17 cellular contexts compared by ENCODE assay signal in the genomic region with DNA sequence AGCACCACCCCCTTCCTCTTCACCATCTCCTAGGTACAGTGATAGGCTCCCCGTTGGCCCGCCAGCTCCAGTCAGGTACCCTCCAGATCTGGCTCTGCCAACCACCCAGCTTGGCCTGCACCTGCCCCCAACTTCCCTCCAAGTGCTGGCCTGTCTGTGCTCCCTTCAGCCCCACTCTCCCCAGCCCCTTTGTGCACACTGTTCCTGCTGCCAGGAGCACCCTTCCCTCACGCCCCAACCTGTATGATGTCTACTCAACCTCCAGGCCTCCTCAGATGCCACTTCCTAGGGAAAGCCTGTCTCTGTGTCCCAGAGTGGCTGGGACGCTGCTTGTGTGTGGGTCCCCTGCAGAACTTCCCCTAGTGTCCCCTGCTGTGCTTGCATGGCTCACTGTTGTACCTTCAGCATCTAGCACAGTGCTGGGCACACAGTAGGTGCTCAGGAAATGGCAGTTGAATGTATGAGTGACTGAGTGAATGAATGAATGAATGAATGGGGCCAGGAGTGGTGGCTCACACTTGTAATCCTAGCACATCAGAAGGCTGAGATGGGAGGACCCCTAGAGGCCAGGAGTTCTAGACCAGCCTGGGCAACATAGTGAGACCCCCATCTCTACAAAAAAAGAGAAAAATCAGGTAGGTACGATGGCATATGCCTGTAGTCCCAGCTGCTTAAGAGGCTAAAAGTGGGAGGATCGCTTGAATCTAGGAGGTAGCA. TPM values are rescaled to one million over a fixed set of nuclear protein-coding genes. Genes with fewer than 3 reads are reported as not detected.
DNase-seq lines count a peak whose midpoint lies in the region; ATAC-seq and TF ChIP-seq lines count a peak whose summit lies in the region.
"Had no signal": no experiment of that assay in that cellular context is flagged by ENCODE, and none has a peak within 500 bp of the region (broad histone marks: within the 10 kb centered on the region; RNA-seq: fewer than 3 reads in every experiment).

No MANE protein-coding gene starts in this region.

- no peak overlapping the region for H3K27ac Mint-ChIP-seq in activated CD8-positive, alpha-beta memory T cell treated with anti-CD3 and anti-CD28 coated beads, Interleukin-2, amount 10 ng/mL, durations not matched to agents 7 days and 5 days
- peak overlapping the region; percentile 26 for H3K27ac Mint-ChIP-seq in type B pancreatic cell
- H3K27ac Mint-ChIP-seq: activated T-cell treated with anti-CD3 and anti-CD28 coated beads, Interleukin-2, amount 50 U/mL, for 72 hours had no signal

- no peaks in the 10 kb centered on the region for H3K9me2 ChIP-seq in Karpas-422 (replicated peaks; ENCODE audit: insufficient read depth, low read length)

- DNase-seq in activated CD8-positive, alpha-beta memory T cell treated with anti-CD3 and anti-CD28 coated beads, Interleukin-2, amount 10 ng/mL, durations not matched to agents 7 days and 5 days = peak; percentile 39
- no peak for DNase-seq in activated CD8-positive, alpha-beta memory T cell treated with anti-CD3 and anti-CD28 coated beads, Interleukin-2, amount 50 U/mL, for 48 hours
- DNase-seq in effector memory CD4-positive, alpha-beta T cell = no peak
- DNase-seq in type B pancreatic cell (ENCODE audit: extremely low spot score, unreplicated experiment) (peak; percentile 57), brain microvascular endothelial cell (no peak), Karpas-422 (no peak), HAP-1 (ENCODE audit: low spot score in 2 of 2) (no peak)
- DNase-seq: DMS 273 treated with DMSO at 0.1 percent for 48 hours; effector CD8-positive, alpha-beta T cell; stimulated activated CD4-positive, alpha-beta T cell treated with anti-CD3 and anti-CD28 coated beads, Interleukin-2, amount 100 ng/mL, for 48 hours had no signal

- H3K9me3 Mint-ChIP-seq in activated CD8-positive, alpha-beta memory T cell treated with anti-CD3 and anti-CD28 coated beads, Interleukin-2, amount 10 ng/mL, durations not matched to agents 7 days and 5 days (ENCODE audit: low read depth) = no peaks in the 10 kb centered on the region
- no peaks in the 10 kb centered on the region for H3K9me3 Mint-ChIP-seq in type B pancreatic cell
- H3K9me3 Mint-ChIP-seq: activated T-cell treated with anti-CD3 and anti-CD28 coated beads, Interleukin-2, amount 50 U/mL, for 72 hours; neural crest cell had no signal

- CTCF ChIA-PET in activated CD8-positive, alpha-beta memory T cell treated with anti-CD3 and anti-CD28 coated beads, Interleukin-2, amount 10 ng/mL, durations not matched to agents 7 days and 5 days (lab: Charles Lee) = interaction anchor here (0.8 to 16.0 kb wide), 5 partner anchors 11 to 36 kb away, joined by 3 to 176 read pairs (median 45); no protein-coding TSS in a partner anchor

- no peak; the same call in 1 of the 2 replicates for TF ChIP-seq CTCF in OCI-LY3 (IDR thresholded peaks at IDR 0.05; ENCODE audit: low read depth, low read length)
- no peak for TF ChIP-seq CTCF in type B pancreatic cell (conservative IDR thresholded peaks at IDR 0.05)
- TF ChIP-seq CTCF in brain microvascular endothelial cell (IDR thresholded peaks at IDR 0.05; ENCODE audit: low read depth, low read length, missing control alignments) = no peak

- H3K4me1 Mint-ChIP-seq in activated CD8-positive, alpha-beta memory T cell treated with anti-CD3 and anti-CD28 coated beads, Interleukin-2, amount 10 ng/mL, durations not matched to agents 7 days and 5 days = peaks cover 51% of the 10 kb centered on the region
- H3K4me1 Mint-ChIP-seq in type B pancreatic cell (ENCODE audit: unreplicated experiment) = peaks cover 4% of the 10 kb centered on the region
- H3K4me1 Mint-ChIP-seq: neural crest cell had no signal

- no peak overlapping the region for H3K4me3 ChIP-seq in OCI-LY3 (ENCODE audit: low read length)
- H3K4me3 ChIP-seq in effector memory CD4-positive, alpha-beta T cell (ENCODE audit: insufficient read depth, low read depth, low read length, poor library complexity, severe bottlenecking) = no peak overlapping the region
- H3K4me3 ChIP-seq in brain microvascular endothelial cell (ENCODE audit: low read depth, low read length) = no peak overlapping the region
- no peak overlapping the region for H3K4me3 ChIP-seq in Karpas-422 (ENCODE audit: low read length)
- H3K4me3 ChIP-seq in HAP-1 = no peak overlapping the region
- H3K4me3 ChIP-seq: upper lobe of right lung had no signal

- H3K4me3 Mint-ChIP-seq in activated CD8-positive, alpha-beta memory T cell treated with anti-CD3 and anti-CD28 coated beads, Interleukin-2, amount 10 ng/mL, durations not matched to agents 7 days and 5 days = peak overlapping the region; percentile 88
- no peak overlapping the region for H3K4me3 Mint-ChIP-seq in type B pancreatic cell
- H3K4me3 Mint-ChIP-seq: neural crest cell had no signal

- H3K9ac ChIP-seq in OCI-LY3 (ENCODE audit: low read length) (no peak overlapping the region), Karpas-422 (ENCODE audit: low read length) (no peak overlapping the region)

- peaks cover 47% of the 10 kb centered on the region for H3K4me1 ChIP-seq in OCI-LY3 (ENCODE audit: low read length)
- H3K4me1 ChIP-seq in effector memory CD4-positive, alpha-beta T cell (ENCODE audit: control insufficient read depth, insufficient read depth, low read length, poor library complexity, severe bottlenecking) = peaks cover 56% of the 10 kb centered on the region
- H3K4me1 ChIP-seq in Karpas-422 (ENCODE audit: low read length) = peaks cover 51% of the 10 kb centered on the region
- no peaks in the 10 kb centered on the region for H3K4me1 ChIP-seq in HAP-1

- peaks cover 6% of the 10 kb centered on the region; the same call in 1 of the 2 replicates for H4K20me1 ChIP-seq in OCI-LY3 (ENCODE audit: insufficient read depth, low read length)
- no peaks in the 10 kb centered on the region for H4K20me1 ChIP-seq in Karpas-422 (ENCODE audit: insufficient read depth, low read depth, low read length)

- peaks cover 41% of the 10 kb centered on the region for H3K36me3 Mint-ChIP-seq in activated CD8-positive, alpha-beta memory T cell treated with anti-CD3 and anti-CD28 coated beads, Interleukin-2, amount 10 ng/mL, durations not matched to agents 7 days and 5 days
- H3K36me3 Mint-ChIP-seq in type B pancreatic cell = no peaks in the 10 kb centered on the region

- H3K79me2 ChIP-seq in OCI-LY3 (ENCODE audit: low read length) = no peaks in the 10 kb centered on the region
- no peaks in the 10 kb centered on the region for H3K79me2 ChIP-seq in Karpas-422 (ENCODE audit: low read length)

- H3K27me3 ChIP-seq in OCI-LY3 (ENCODE audit: low read depth, low read length) (peaks cover 67% of the 10 kb centered on the region), brain microvascular endothelial cell (replicated peaks) (peaks cover 3% of the 10 kb centered on the region), Karpas-422 (ENCODE audit: low read length) (peaks cover 3% of the 10 kb centered on the region; the same call in 1 of the 2 replicates), HAP-1 (ENCODE audit: low read depth) (peaks cover 35% of the 10 kb centered on the region)
- no peaks in the 10 kb centered on the region for H3K27me3 ChIP-seq in effector memory CD4-positive, alpha-beta T cell (replicated peaks; ENCODE audit: control insufficient read depth, insufficient read depth, low read length, poor library complexity, severe bottlenecking)
- H3K27me3 ChIP-seq: upper lobe of right lung had no signal

- peak overlapping the region; percentile 98 for H3K4me2 ChIP-seq in OCI-LY3 (ENCODE audit: low read length)
- H3K4me2 ChIP-seq in Karpas-422 (ENCODE audit: low read depth, low read length, poor library complexity, severe bottlenecking) = no peak overlapping the region

- ATAC-seq in activated CD8-positive, alpha-beta memory T cell treated with anti-CD3 and anti-CD28 coated beads, Interleukin-2, amount 10 ng/mL, durations not matched to agents 7 days and 5 days = no peak
- ATAC-seq: sciatic nerve, upper lobe of right lung had no signal

- peaks cover 3% of the 10 kb centered on the region for H3K27me3 Mint-ChIP-seq in activated CD8-positive, alpha-beta memory T cell treated with anti-CD3 and anti-CD28 coated beads, Interleukin-2, amount 10 ng/mL, durations not matched to agents 7 days and 5 days
- peaks cover 9% of the 10 kb centered on the region for H3K27me3 Mint-ChIP-seq in type B pancreatic cell

- H3K9me3 ChIP-seq in OCI-LY3 (ENCODE audit: insufficient read depth, low read length) = no peaks in the 10 kb centered on the region
- no peaks in the 10 kb centered on the region for H3K9me3 ChIP-seq in effector memory CD4-positive, alpha-beta T cell (ENCODE audit: control insufficient read depth, low read length)
- no peaks in the 10 kb centered on the region for H3K9me3 ChIP-seq in Karpas-422 (ENCODE audit: low read length)
- H3K9me3 ChIP-seq in HAP-1 = no peaks in the 10 kb centered on the region
- H3K9me3 ChIP-seq: upper lobe of right lung had no signal

- H3K36me3 ChIP-seq in OCI-LY3 (replicated peaks; ENCODE audit: low read depth, low read length) (no peaks in the 10 kb centered on the region), brain microvascular endothelial cell (replicated peaks) (no peaks in the 10 kb centered on the region), Karpas-422 (ENCODE audit: insufficient read depth, low read length) (no peaks in the 10 kb centered on the region), HAP-1 (replicated peaks) (no peaks in the 10 kb centered on the region)
- peaks cover 36% of the 10 kb centered on the region for H3K36me3 ChIP-seq in effector memory CD4-positive, alpha-beta T cell (ENCODE audit: control insufficient read depth, insufficient read depth, low read length)
- H3K36me3 ChIP-seq: upper lobe of right lung had no signal

- in situ Hi-C loops in brain microvascular endothelial cell (cut with HindIII; ENCODE audit: low pct_ligation_motif_present, low sequenced_read_pairs) (loop anchor here (10.0 kb wide), 1 partner anchor 568 kb away; no protein-coding TSS in a partner anchor), HAP-1 (cut with MboI; ENCODE audit: low sequenced_read_pairs) (no loop called here)

- no peak overlapping the region for H2AFZ ChIP-seq in OCI-LY3 (ENCODE audit: low read depth, low read length)
- H2AFZ ChIP-seq in Karpas-422 (ENCODE audit: low read length) = no peak overlapping the region

- H3K27ac ChIP-seq in OCI-LY3 (ENCODE audit: low read length) = no peak overlapping the region
- peak overlapping the region; percentile 16 for H3K27ac ChIP-seq in effector memory CD4-positive, alpha-beta T cell (ENCODE audit: insufficient read depth, low read length, poor library complexity, severe bottlenecking)
- no peak overlapping the region for H3K27ac ChIP-seq in brain microvascular endothelial cell
- H3K27ac ChIP-seq in Karpas-422 (ENCODE audit: low read length) = no peak overlapping the region

RNA-seq across cellular contexts. Expression of gene ZBP1, which starts 3.0 kb away (rescaled TPM):
- 10 to 100 TPM; 22.9 to 56.8 TPM for total RNA-seq in activated CD8-positive, alpha-beta memory T cell treated with anti-CD3 and anti-CD28 coated beads, Interleukin-2, amount 10 ng/mL, durations not matched to agents 7 days and 5 days
- total RNA-seq in type B pancreatic cell (ENCODE audit: low replicate concordance) = not detected in 2 replicates
- 2.9 and 7.6 TPM in 2 replicates for total RNA-seq in Karpas-422 (2014; rRNA removed; shearing (Covaris generic); ENCODE audit: low replicate concordance)
- total RNA-seq: H1, NCI-H460, neural crest cell had no signal

RNA-seq across cellular contexts. Expression of gene PCK1, which starts 56.3 kb away (rescaled TPM):
- total RNA-seq in activated CD8-positive, alpha-beta memory T cell treated with anti-CD3 and anti-CD28 coated beads, Interleukin-2, amount 10 ng/mL, durations not matched to agents 7 days and 5 days = not detected
- 2.3 and 4.7 TPM in 2 replicates for total RNA-seq in type B pancreatic cell (ENCODE audit: low replicate concordance)
- total RNA-seq in Karpas-422 (2014; rRNA removed; shearing (Covaris generic); ENCODE audit: low replicate concordance) = 1.2 and 2.5 TPM in 2 replicates
- total RNA-seq: activated T-cell treated with anti-CD3 and anti-CD28 coated beads, Interleukin-2, amount 50 U/mL, for 72 hours; H1; neural crest cell had no signal

Comparison
In these comparisons a context has a peak if more than half of its experiments do, and no peak if none do; other contexts are left out.
1. DNase-seq: peak in activated CD8-positive, alpha-beta memory T cell treated with anti-CD3 and anti-CD28 coated beads, Interleukin-2, amount 10 ng/mL, durations not matched to agents 7 days and 5 days (single experiment) and type B pancreatic cell (single experiment); none in activated CD8-positive, alpha-beta memory T cell treated with anti-CD3 and anti-CD28 coated beads, Interleukin-2, amount 50 U/mL, for 48 hours (single experiment), effector memory CD4-positive, alpha-beta T cell (0 of 3), brain microvascular endothelial cell (single experiment), Karpas-422 (single experiment) and HAP-1 (0 of 2).